ENCODE assay signal across 17 cellular contexts in genomic region chr2:145106293-145106692, GRCh38.
DNase-seq lines count a peak whose midpoint lies in the region; ATAC-seq, FAIRE-seq and TF ChIP-seq lines count a peak whose summit lies in the region.
"Had no signal": no experiment of that assay in that cellular context is flagged by ENCODE, and none has a peak within 500 bp of the region (broad histone marks: within the 10 kb centered on the region; RNA-seq: fewer than 3 reads in every experiment).

No MANE protein-coding gene starts in this region.

- no peak overlapping the region for H3K9ac ChIP-seq in kidney (ENCODE audit: low read length in 2 of 2)
- H3K9ac ChIP-seq: BLaER1 treated with 17β-estradiol and CSF1 and Interleukin-3, amounts not matched to agents 10 nM and 100 nM; GM23248 had no signal

- FAIRE-seq in kidney (lab: Jason Lieb, UNC) = no peak
- FAIRE-seq: GM12878, GM18507, H54 had no signal

- intact Hi-C loops in kidney (cut with DNase I) = no loop called here

- DNase-seq in ELR (ENCODE audit: low read depth) (peak; percentile 24), RWPE1 (ENCODE audit: low spot score) (peak; percentile 42), epithelial cell of prostate (ENCODE audit: low read depth, low spot score) (peak; percentile 43), renal cortical epithelial cell (ENCODE audit: low read depth) (peak; percentile 47), islet precursor cell (no peak), kidney (no peak)
- DNase-seq: ACHN; CD4-positive, CD25-positive, alpha-beta regulatory T cell; DMS53; GM23248 had no signal

- H3K9me3 ChIP-seq in kidney (ENCODE audit: control insufficient read depth in 1 of 2, low read length in 2 of 2) = no peaks in the 10 kb centered on the region
- H3K9me3 ChIP-seq: BLaER1 treated with 17β-estradiol and CSF1 and Interleukin-3, amounts not matched to agents 10 nM and 100 nM had no signal

- no peak for ATAC-seq in GM21529 (IDR thresholded peaks at IDR 0.05; ENCODE audit: unreplicated experiment)
- ATAC-seq: GM12878, HCT116 had no signal

- H3K27ac ChIP-seq in RWPE1 = no peak overlapping the region
- H3K27ac ChIP-seq in epithelial cell of prostate = no peak overlapping the region
- H3K27ac ChIP-seq in kidney (ENCODE audit: low read depth in 2 of 2, low read length in 2 of 2) = no peak overlapping the region
- H3K27ac ChIP-seq: BLaER1 treated with 17β-estradiol and CSF1 and Interleukin-3, amounts not matched to agents 10 nM and 100 nM; GM23248; HL-60 had no signal

- H3K4me1 ChIP-seq in kidney (ENCODE audit: control insufficient read depth in 1 of 2, insufficient read depth in 1 of 2, low read depth in 1 of 2, low read length in 2 of 2) = peaks cover 0 to 6% of the 10 kb centered on the region in 2 donors
- H3K4me1 ChIP-seq: BLaER1 treated with 17β-estradiol and CSF1 and Interleukin-3, amounts not matched to agents 10 nM and 100 nM had no signal

- no peak overlapping the region for H3K4me3 ChIP-seq in kidney (ENCODE audit: low read length in 2 of 2)
- H3K4me3 ChIP-seq: BLaER1 treated with 17β-estradiol and CSF1 and Interleukin-3, amounts not matched to agents 10 nM and 100 nM; GM12878; GM23248 had no signal

- no peaks in the 10 kb centered on the region for H3K36me3 ChIP-seq in kidney (ENCODE audit: control insufficient read depth in 1 of 2, insufficient read depth in 2 of 2, low read length in 2 of 2)
- H3K36me3 ChIP-seq: BLaER1 treated with 17β-estradiol and CSF1 and Interleukin-3, amounts not matched to agents 10 nM and 100 nM had no signal

- TF ChIP-seq CTCF in RWPE1 (conservative IDR thresholded peaks at IDR 0.05; ENCODE audit: low read depth) (no peak), kidney (IDR thresholded peaks at IDR 0.05; ENCODE audit: borderline replicate concordance, extremely low read depth, insufficient read depth) (no peak)

- CTCF ChIA-PET in RWPE1 (lab: Yijun Ruan, JAX) = no interaction called here

- POLR2A ChIA-PET in RWPE1 (lab: Yijun Ruan, JAX; ENCODE audit: low non-redundant PET) = no interaction called here

Comparison
In these comparisons a context has a peak if more than half of its experiments do, and no peak if none do; other contexts are left out.
1. DNase-seq: peak in ELR (single experiment), RWPE1 (single experiment), epithelial cell of prostate (single experiment) and renal cortical epithelial cell (single experiment); none in islet precursor cell (single experiment) and kidney (single experiment).